1 cellular context compared by ENCODE assay signal in genomic region chr10:130935051-130935450, GRCh38.
TF ChIP-seq lines count a peak whose summit lies in the region.

No MANE protein-coding gene starts in this region.

TF ChIP-seq in K562, 482 proteins besides CTCF, POLR2A, EP300 and RAD21 (continued from another document):
- TF ChIP-seq, protein P1, sequence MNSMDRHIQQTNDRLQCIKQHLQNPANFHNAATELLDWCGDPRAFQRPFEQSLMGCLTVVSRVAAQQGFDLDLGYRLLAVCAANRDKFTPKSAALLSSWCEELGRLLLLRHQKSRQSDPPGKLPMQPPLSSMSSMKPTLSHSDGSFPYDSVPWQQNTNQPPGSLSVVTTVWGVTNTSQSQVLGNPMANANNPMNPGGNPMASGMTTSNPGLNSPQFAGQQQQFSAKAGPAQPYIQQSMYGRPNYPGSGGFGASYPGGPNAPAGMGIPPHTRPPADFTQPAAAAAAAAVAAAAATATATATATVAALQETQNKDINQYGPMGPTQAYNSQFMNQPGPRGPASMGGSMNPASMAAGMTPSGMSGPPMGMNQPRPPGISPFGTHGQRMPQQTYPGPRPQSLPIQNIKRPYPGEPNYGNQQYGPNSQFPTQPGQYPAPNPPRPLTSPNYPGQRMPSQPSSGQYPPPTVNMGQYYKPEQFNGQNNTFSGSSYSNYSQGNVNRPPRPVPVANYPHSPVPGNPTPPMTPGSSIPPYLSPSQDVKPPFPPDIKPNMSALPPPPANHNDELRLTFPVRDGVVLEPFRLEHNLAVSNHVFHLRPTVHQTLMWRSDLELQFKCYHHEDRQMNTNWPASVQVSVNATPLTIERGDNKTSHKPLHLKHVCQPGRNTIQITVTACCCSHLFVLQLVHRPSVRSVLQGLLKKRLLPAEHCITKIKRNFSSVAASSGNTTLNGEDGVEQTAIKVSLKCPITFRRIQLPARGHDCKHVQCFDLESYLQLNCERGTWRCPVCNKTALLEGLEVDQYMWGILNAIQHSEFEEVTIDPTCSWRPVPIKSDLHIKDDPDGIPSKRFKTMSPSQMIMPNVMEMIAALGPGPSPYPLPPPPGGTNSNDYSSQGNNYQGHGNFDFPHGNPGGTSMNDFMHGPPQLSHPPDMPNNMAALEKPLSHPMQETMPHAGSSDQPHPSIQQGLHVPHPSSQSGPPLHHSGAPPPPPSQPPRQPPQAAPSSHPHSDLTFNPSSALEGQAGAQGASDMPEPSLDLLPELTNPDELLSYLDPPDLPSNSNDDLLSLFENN (IDR thresholded peaks at IDR 0.05; ENCODE audit: low read depth in 2 of 2, low read length in 2 of 2) = no peak
- no peak for TF ChIP-seq MECOM (CRISPR knock-in tag; IDR thresholded peaks at IDR 0.05)
TF ChIP-seq in K562: peak in this region for 0.
